17 cellular contexts compared by ENCODE assay signal in genomic region chr5:145925803-145926202, GRCh38. TPM values are rescaled to one million over a fixed set of nuclear protein-coding genes. Genes with fewer than 3 reads are reported as not detected.
DNase-seq lines count a peak whose midpoint lies in the region; ATAC-seq and TF ChIP-seq lines count a peak whose summit lies in the region.
"Had no signal": no experiment of that assay in that cellular context is flagged by ENCODE, and none has a peak within 500 bp of the region (broad histone marks: within the 10 kb centered on the region; RNA-seq: fewer than 3 reads in every experiment).

No MANE protein-coding gene starts in this region.

- ATAC-seq in RWPE2 (ENCODE audit: low read depth) = peak; percentile 70
- no peak for ATAC-seq in effector memory CD8-positive, alpha-beta T cell (replicated peaks)
- no peak for ATAC-seq in HG03442 (IDR thresholded peaks at IDR 0.05; ENCODE audit: unreplicated experiment)
- ATAC-seq: GM12878; stimulated activated memory B cell treated with anti-CD40 and anti-IgM and Interleukin-4, amounts not matched to agents 10 μg/mL and 1 μg/mL and 100 μg/mL, for 72 hours had no signal

- no peaks in the 10 kb centered on the region for H3F3A ChIP-seq in smooth muscle cell (ENCODE audit: low read depth)

- H4K20me1 ChIP-seq in smooth muscle cell (ENCODE audit: low read depth) = no peaks in the 10 kb centered on the region

- H3K27me3 ChIP-seq in cardiac muscle cell (no peaks in the 10 kb centered on the region), left ventricle myocardium inferior (ENCODE audit: low read depth) (no peaks in the 10 kb centered on the region), RWPE2 (ENCODE audit: insufficient read depth, poor library complexity, severe bottlenecking) (no peaks in the 10 kb centered on the region), smooth muscle cell (ENCODE audit: low read depth) (no peaks in the 10 kb centered on the region)
- H3K27me3 ChIP-seq: pancreas had no signal

- no peaks in the 10 kb centered on the region for H3K4me1 Mint-ChIP-seq in effector memory CD8-positive, alpha-beta T cell (ENCODE audit: low read depth in 2 of 2)
- H3K4me1 Mint-ChIP-seq: activated naive CD8-positive, alpha-beta T cell treated with anti-CD3 and anti-CD28 coated beads for 36 hours; stimulated activated memory B cell treated with anti-CD40 and anti-IgM and Interleukin-4, amounts not matched to agents 10 μg/mL and 1 μg/mL and 100 μg/mL, for 72 hours had no signal

- H3K9me3 ChIP-seq in cardiac muscle cell (ENCODE audit: low read depth) = no peaks in the 10 kb centered on the region
- H3K9me3 ChIP-seq in left ventricle myocardium inferior (replicated peaks) = no peaks in the 10 kb centered on the region
- H3K9me3 ChIP-seq in RWPE2 (ENCODE audit: severe bottlenecking) = no peaks in the 10 kb centered on the region
- no peaks in the 10 kb centered on the region for H3K9me3 ChIP-seq in smooth muscle cell (replicated peaks; ENCODE audit: low read depth)
- H3K9me3 ChIP-seq: pancreas had no signal

- peaks cover 0 to 5% of the 10 kb centered on the region in 2 donors for H3K27me3 Mint-ChIP-seq in effector memory CD8-positive, alpha-beta T cell
- H3K27me3 Mint-ChIP-seq: stimulated activated memory B cell treated with anti-CD40 and anti-IgM and Interleukin-4, amounts not matched to agents 10 μg/mL and 1 μg/mL and 100 μg/mL, for 72 hours had no signal

- H3K36me3 Mint-ChIP-seq in effector memory CD8-positive, alpha-beta T cell (ENCODE audit: insufficient read depth) = no peaks in the 10 kb centered on the region
- H3K36me3 Mint-ChIP-seq: activated naive CD8-positive, alpha-beta T cell treated with anti-CD3 and anti-CD28 coated beads for 36 hours; stimulated activated memory B cell treated with anti-CD40 and anti-IgM and Interleukin-4, amounts not matched to agents 10 μg/mL and 1 μg/mL and 100 μg/mL, for 72 hours had no signal

- no peak overlapping the region for H3K27ac Mint-ChIP-seq in effector memory CD8-positive, alpha-beta T cell
- H3K27ac Mint-ChIP-seq: activated naive CD8-positive, alpha-beta T cell treated with anti-CD3 and anti-CD28 coated beads for 36 hours; stimulated activated memory B cell treated with anti-CD40 and anti-IgM and Interleukin-4, amounts not matched to agents 10 μg/mL and 1 μg/mL and 100 μg/mL, for 72 hours had no signal

- peak overlapping the region; percentile 13 for H3K27ac ChIP-seq in cardiac muscle cell
- H3K27ac ChIP-seq in left ventricle myocardium inferior (replicated peaks) = no peak overlapping the region
- peak overlapping the region; percentile 96 for H3K27ac ChIP-seq in RWPE2 (ENCODE audit: poor library complexity, severe bottlenecking)
- peak overlapping the region; percentile 54 for H3K27ac ChIP-seq in smooth muscle cell (ENCODE audit: low read depth)
- H3K27ac ChIP-seq: pancreas had no signal

- H3K4me3 Mint-ChIP-seq in effector memory CD8-positive, alpha-beta T cell = no peak overlapping the region
- H3K4me3 Mint-ChIP-seq: activated naive CD8-positive, alpha-beta T cell treated with anti-CD3 and anti-CD28 coated beads for 36 hours; stimulated activated memory B cell treated with anti-CD40 and anti-IgM and Interleukin-4, amounts not matched to agents 10 μg/mL and 1 μg/mL and 100 μg/mL, for 72 hours had no signal

- H3K9me3 Mint-ChIP-seq in effector memory CD8-positive, alpha-beta T cell = peaks cover 0 to 2% of the 10 kb centered on the region in 2 donors
- H3K9me3 Mint-ChIP-seq: activated naive CD8-positive, alpha-beta T cell treated with anti-CD3 and anti-CD28 coated beads for 36 hours; stimulated activated memory B cell treated with anti-CD40 and anti-IgM and Interleukin-4, amounts not matched to agents 10 μg/mL and 1 μg/mL and 100 μg/mL, for 72 hours had no signal

- no peak overlapping the region for H3K4me3 ChIP-seq in cardiac muscle cell
- H3K4me3 ChIP-seq in left ventricle myocardium inferior = no peak overlapping the region
- no peak overlapping the region for H3K4me3 ChIP-seq in RWPE2 (ENCODE audit: severe bottlenecking)
- no peak overlapping the region for H3K4me3 ChIP-seq in fibroblast of pulmonary artery (replicated peaks; ENCODE audit: low read depth, low read length)
- no peak overlapping the region for H3K4me3 ChIP-seq in smooth muscle cell
- H3K4me3 ChIP-seq: GM12878, pancreas had no signal

- intact Hi-C loops in left ventricle myocardium inferior (cut with micrococcal nuclease) = no loop called here

- H3K4me1 ChIP-seq in cardiac muscle cell (ENCODE audit: low read depth) (peaks cover 11% of the 10 kb centered on the region), left ventricle myocardium inferior (no peaks in the 10 kb centered on the region), RWPE2 (ENCODE audit: insufficient read depth, poor library complexity, severe bottlenecking) (peaks cover 36% of the 10 kb centered on the region), smooth muscle cell (ENCODE audit: low read depth) (peaks cover 8% of the 10 kb centered on the region)
- H3K4me1 ChIP-seq: pancreas had no signal

- peak overlapping the region; percentile 17 for H3K4me2 ChIP-seq in smooth muscle cell

- no peak for TF ChIP-seq CTCF in cardiac muscle cell (IDR thresholded peaks at IDR 0.05; ENCODE audit: low read depth, low read length)
- no peak for TF ChIP-seq CTCF in left ventricle myocardium inferior (IDR thresholded peaks at IDR 0.05; ENCODE audit: borderline replicate concordance)
- no peak for TF ChIP-seq CTCF in RWPE2 (IDR thresholded peaks at IDR 0.05; ENCODE audit: poor library complexity, severe bottlenecking)
- no peak for TF ChIP-seq CTCF in fibroblast of pulmonary artery (IDR thresholded peaks at IDR 0.05; ENCODE audit: low read length, missing control alignments)
- TF ChIP-seq CTCF in smooth muscle cell (IDR thresholded peaks at IDR 0.05; ENCODE audit: borderline replicate concordance, insufficient read depth, poor library complexity, severe bottlenecking) = no peak

- H3K36me3 ChIP-seq in cardiac muscle cell = no peaks in the 10 kb centered on the region
- H3K36me3 ChIP-seq in left ventricle myocardium inferior = no peaks in the 10 kb centered on the region
- no peaks in the 10 kb centered on the region for H3K36me3 ChIP-seq in RWPE2 (ENCODE audit: low read depth)
- H3K36me3 ChIP-seq in smooth muscle cell (ENCODE audit: low read depth) = no peaks in the 10 kb centered on the region
- H3K36me3 ChIP-seq: pancreas had no signal

- H3K79me2 ChIP-seq in smooth muscle cell (ENCODE audit: low read depth) = no peaks in the 10 kb centered on the region

- peak in 1 of 2 donors; percentile 80 for DNase-seq in cardiac muscle cell (ENCODE audit: low read depth in 1 of 2, low spot score in 1 of 2)
- no peak for DNase-seq in left ventricle myocardium inferior
- no peak for DNase-seq in RWPE2 (ENCODE audit: low spot score)
- peak; percentile 83 for DNase-seq in fibroblast of pulmonary artery (ENCODE audit: low read depth)
- DNase-seq in smooth muscle cell (lab: John Stamatoyannopoulos, UW; ENCODE audit: unreplicated experiment) = no peak
- DNase-seq in effector memory CD8-positive, alpha-beta T cell = no peak
- DNase-seq in NCI-H2196 treated with DMSO at 0.1 percent for 48 hours (lab: John Stamatoyannopoulos, UW; ENCODE audit: unreplicated experiment) = no peak
- DNase-seq: activated naive CD8-positive, alpha-beta T cell treated with anti-CD3 and anti-CD28 coated beads for 36 hours; DMS153; hippocampal formation; NCI-H2171; pancreas; stimulated activated CD4-positive, alpha-beta T cell treated with anti-CD3 and anti-CD28 coated beads, Interleukin-2, amount 100 ng/mL, for 24 hours had no signal

- H3K9ac ChIP-seq in smooth muscle cell (ENCODE audit: low read depth) = no peak overlapping the region

- no peak overlapping the region for H2AFZ ChIP-seq in smooth muscle cell (ENCODE audit: low read depth)

RNA-seq across cellular contexts. Expression of gene SH3RF2, which starts 10.6 kb away (rescaled TPM):
- total RNA-seq in cardiac muscle cell (27.9 and 43.1 TPM in 2 replicates), left ventricle myocardium inferior (376 TPM), smooth muscle cell (2.0 and 2.4 TPM in 2 replicates)
- polyA plus RNA-seq in cardiac muscle cell (38.3 and 59.3 TPM in 2 replicates), smooth muscle cell (1.0 and 3.1 TPM in 2 replicates)
- total RNA-seq: activated naive CD8-positive, alpha-beta T cell treated with anti-CD3 and anti-CD28 coated beads for 36 hours; lung microvascular endothelial cell had no signal
- polyA plus RNA-seq: GM12878 had no signal

RNA-seq across cellular contexts. Expression of gene GRXCR2, which starts 53.0 kb away (rescaled TPM):
- total RNA-seq in cardiac muscle cell (not detected in 2 replicates), left ventricle myocardium inferior (1.1 TPM), smooth muscle cell (not detected in 2 replicates)
- polyA plus RNA-seq in cardiac muscle cell (not detected in 2 replicates), smooth muscle cell (not detected in 2 replicates)
- total RNA-seq: activated naive CD8-positive, alpha-beta T cell treated with anti-CD3 and anti-CD28 coated beads for 36 hours; GM12878; lung microvascular endothelial cell had no signal
- polyA plus RNA-seq: GM12878, pancreas had no signal
